11 cellular contexts compared by ENCODE assay signal in genomic region chr6:161128680-161129196, GRCh38.
DNase-seq lines count a peak whose midpoint lies in the region; ATAC-seq lines count a peak whose summit lies in the region.
"Had no signal": no experiment of that assay in that cellular context is flagged by ENCODE, and none has a peak within 500 bp of the region (broad histone marks: within the 10 kb centered on the region; RNA-seq: fewer than 3 reads in every experiment).

No MANE protein-coding gene starts in this region.

- no peak overlapping the region for H3K4me3 Mint-ChIP-seq in effector memory CD8-positive, alpha-beta T cell
- H3K4me3 Mint-ChIP-seq: immature natural killer cell had no signal

- H3K36me3 Mint-ChIP-seq in effector memory CD8-positive, alpha-beta T cell (ENCODE audit: insufficient read depth), result peaks cover 4% of the 10 kb centered on the region

- peaks cover 6 to 13% of the 10 kb centered on the region in 2 donors for H3K4me1 Mint-ChIP-seq in effector memory CD8-positive, alpha-beta T cell (ENCODE audit: low read depth in 2 of 2)
- H3K4me1 Mint-ChIP-seq: immature natural killer cell had no signal

- H3K27me3 Mint-ChIP-seq in effector memory CD8-positive, alpha-beta T cell, result no peaks in the 10 kb centered on the region

- peaks cover 5 to 7% of the 10 kb centered on the region in 2 donors for H3K9me3 Mint-ChIP-seq in effector memory CD8-positive, alpha-beta T cell

- DNase-seq in HT1080 (ENCODE audit: low read depth) (peak; percentile 78), medulla oblongata (ENCODE audit: extremely low spot score) (no peak)
- DNase-seq in activated CD4-positive, alpha-beta T cell treated with anti-CD3 and anti-CD28 coated beads, Interleukin-2, amount 50 U/mL, for 1 hour, result peak; percentile 7
- DNase-seq in effector memory CD8-positive, alpha-beta T cell, result no peak
- DNase-seq in stimulated activated CD4-positive, alpha-beta T cell treated with anti-CD3 and anti-CD28 coated beads, Interleukin-4, amount 100 ng/mL, for 1 hour, result peak; percentile 18
- DNase-seq: activated effector memory CD4-positive, alpha-beta T cell treated with Interleukin-2 at 50 U/mL for 16 hours; immature natural killer cell; NCI-H524; uterus had no signal

- peak; percentile 69 for ATAC-seq in effector memory CD8-positive, alpha-beta T cell (replicated peaks)
- no peak for ATAC-seq in HG02970 (IDR thresholded peaks at IDR 0.05; ENCODE audit: low FRiP score, unreplicated experiment)
- no peak for ATAC-seq in HG03457 (IDR thresholded peaks at IDR 0.05; ENCODE audit: unreplicated experiment)

- H3K27ac Mint-ChIP-seq in effector memory CD8-positive, alpha-beta T cell, result peak overlapping the region in 1 of 2 donors; percentile 4

Comparison
In these comparisons a context has a peak if more than half of its experiments do, and no peak if none do; other contexts are left out.
1. DNase-seq: peak in HT1080 (single experiment), activated CD4-positive, alpha-beta T cell treated with anti-CD3 and anti-CD28 coated beads, Interleukin-2, amount 50 U/mL, for 1 hour (single experiment) and stimulated activated CD4-positive, alpha-beta T cell treated with anti-CD3 and anti-CD28 coated beads, Interleukin-4, amount 100 ng/mL, for 1 hour (single experiment); none in effector memory CD8-positive, alpha-beta T cell (0 of 3) and medulla oblongata (single experiment).